Comparison of ENCODE assay signal across 19 cellular contexts in the genomic region with DNA sequence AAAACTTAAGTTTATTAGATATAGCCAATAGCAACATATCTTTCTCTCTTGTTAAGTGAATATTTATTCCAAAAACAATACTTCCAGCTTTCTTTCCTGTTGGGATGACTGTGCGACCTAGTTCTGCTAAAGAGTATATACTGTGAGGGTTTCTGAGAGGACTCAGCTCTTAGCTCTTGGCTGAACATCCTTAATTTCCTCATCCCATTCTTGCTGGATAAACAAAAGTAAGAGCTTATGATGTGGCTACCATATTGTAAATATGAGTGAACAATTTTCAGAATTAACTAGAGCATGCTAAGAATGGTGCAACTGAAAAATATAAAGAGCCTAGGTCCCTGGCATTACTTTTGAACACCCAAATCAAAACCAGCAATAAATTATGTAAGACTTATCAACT.
DNase-seq lines count a peak whose midpoint lies in the region; ATAC-seq and TF ChIP-seq lines count a peak whose summit lies in the region.
"Had no signal": no experiment of that assay in that cellular context is flagged by ENCODE, and none has a peak within 500 bp of the region (broad histone marks: within the 10 kb centered on the region; RNA-seq: fewer than 3 reads in every experiment).

No MANE protein-coding gene starts in this region.

- H3K4me3 ChIP-seq in adipocyte (ENCODE audit: low read length) (peak overlapping the region; percentile 55), fibroblast of mammary gland (ENCODE audit: control insufficient read depth, low read depth, low read length) (no peak overlapping the region), mesenchymal stem cell (ENCODE audit: insufficient read depth in 1 of 2, low read depth in 1 of 2, low read length in 2 of 2) (no peak overlapping the region), coronary artery (no peak overlapping the region)
- H3K4me3 ChIP-seq: A549; BLaER1 treated with 17β-estradiol and CSF1 and Interleukin-3, amounts not matched to agents 10 nM and 100 nM had no signal

- no peak overlapping the region for H3K4ac ChIP-seq in mesenchymal stem cell (ENCODE audit: low read depth in 1 of 2, low read length in 2 of 2)

- H3K27ac Mint-ChIP-seq in chondrocyte (ENCODE audit: unreplicated experiment): no peak overlapping the region
- H3K27ac Mint-ChIP-seq: B cell; CD8-positive, alpha-beta T cell; HFFc6; IgD-negative memory B cell had no signal

- no peaks in the 10 kb centered on the region for H3K36me3 ChIP-seq in adipocyte (ENCODE audit: control insufficient read depth, insufficient read depth, low read length, severe bottlenecking)
- no peaks in the 10 kb centered on the region for H3K36me3 ChIP-seq in mesenchymal stem cell (ENCODE audit: control insufficient read depth in 1 of 2, insufficient read depth in 2 of 2, low read depth in 1 of 2, low read length in 2 of 2)
- H3K36me3 ChIP-seq: BLaER1 treated with 17β-estradiol and CSF1 and Interleukin-3, amounts not matched to agents 10 nM and 100 nM had no signal

- no peak overlapping the region for H4K8ac ChIP-seq in mesenchymal stem cell (ENCODE audit: low read length)

- TF ChIP-seq CTCF in AG09319 (IDR thresholded peaks at IDR 0.05; ENCODE audit: low read depth, low read length) (no peak), fibroblast of mammary gland (conservative IDR thresholded peaks at IDR 0.05; ENCODE audit: control insufficient read depth, insufficient read depth, low read depth, low read length) (no peak), chondrocyte (IDR thresholded peaks at IDR 0.05) (no peak), coronary artery (IDR thresholded peaks at IDR 0.05) (no peak)

- H2BK120ac ChIP-seq in mesenchymal stem cell (ENCODE audit: low read depth, low read length): no peak overlapping the region

- no peaks in the 10 kb centered on the region for H3K79me1 ChIP-seq in mesenchymal stem cell (replicated peaks; ENCODE audit: low read length, poor library complexity, severe bottlenecking)

- no peak overlapping the region for H2AK5ac ChIP-seq in mesenchymal stem cell (ENCODE audit: low read length, severe bottlenecking)

- H2AFZ ChIP-seq in mesenchymal stem cell (ENCODE audit: low read depth, low read length): no peak overlapping the region

- no peak overlapping the region for H3K4me2 ChIP-seq in mesenchymal stem cell (ENCODE audit: low read length, poor library complexity, severe bottlenecking)
- H3K4me2 ChIP-seq: A549; BLaER1 treated with 17β-estradiol and CSF1 and Interleukin-3, amounts not matched to agents 10 nM and 100 nM had no signal

- ATAC-seq in GM18858 (IDR thresholded peaks at IDR 0.05; ENCODE audit: unreplicated experiment): no peak
- ATAC-seq: A549; CD8-positive, alpha-beta T cell; HCT116 had no signal

- H3K9me3 Mint-ChIP-seq in chondrocyte (ENCODE audit: low read depth): peaks cover 4% of the 10 kb centered on the region
- H3K9me3 Mint-ChIP-seq: HFFc6 had no signal

- no peaks in the 10 kb centered on the region for H3K27me3 ChIP-seq in adipocyte (replicated peaks; ENCODE audit: control insufficient read depth, insufficient read depth, low read length)
- H3K27me3 ChIP-seq in mesenchymal stem cell (ENCODE audit: control insufficient read depth in 1 of 2, insufficient read depth in 1 of 2, low read length in 2 of 2): no peaks in the 10 kb centered on the region
- H3K27me3 ChIP-seq: BLaER1 treated with 17β-estradiol and CSF1 and Interleukin-3, amounts not matched to agents 10 nM and 100 nM had no signal

- DNase-seq in AG09319 (ENCODE audit: extremely low read depth, low read depth) (peak; percentile 7), adipocyte (ENCODE audit: low read depth) (peak; percentile 55), fibroblast of mammary gland (ENCODE audit: low read depth) (peak; percentile 2), mesenchymal stem cell (peak; percentile 24), chondrocyte (ENCODE audit: low spot score) (no peak), cerebellar nuclear complex (lab: John Stamatoyannopoulos, UW) (no peak), coronary artery (ENCODE audit: low spot score) (no peak)
- DNase-seq: Calu3; CD8-positive, alpha-beta T cell; DMS79 treated with DMSO at 0.1 percent for 48 hours; GF-D8 had no signal

- no peak overlapping the region for H2BK15ac ChIP-seq in mesenchymal stem cell (ENCODE audit: low read depth, poor library complexity, severe bottlenecking)

- H3K14ac ChIP-seq in mesenchymal stem cell (ENCODE audit: low read length in 2 of 2): no peak overlapping the region

- H3K36me3 Mint-ChIP-seq in chondrocyte (ENCODE audit: low read depth): no peaks in the 10 kb centered on the region
- H3K36me3 Mint-ChIP-seq: CD8-positive, alpha-beta T cell; IgD-negative memory B cell had no signal

- H3K23ac ChIP-seq in mesenchymal stem cell (ENCODE audit: low read length in 2 of 2): no peak overlapping the region

- WGBS in mesenchymal stem cell: no CpG with 5 or more reads among the region's 1 CpG

- H2BK5ac ChIP-seq in mesenchymal stem cell (ENCODE audit: low read depth, low read length, poor library complexity, severe bottlenecking): no peak overlapping the region

- no peak overlapping the region for H4K91ac ChIP-seq in mesenchymal stem cell (ENCODE audit: low read length)

- no peak overlapping the region for H3K27ac ChIP-seq in mesenchymal stem cell (ENCODE audit: low read length, poor library complexity, severe bottlenecking)
- no peak overlapping the region for H3K27ac ChIP-seq in coronary artery
- H3K27ac ChIP-seq: 22Rv1; A549; BLaER1 treated with 17β-estradiol and CSF1 and Interleukin-3, amounts not matched to agents 10 nM and 100 nM had no signal

- H3K9ac ChIP-seq in adipocyte (ENCODE audit: low read length): peak overlapping the region; percentile 24
- no peak overlapping the region for H3K9ac ChIP-seq in mesenchymal stem cell (ENCODE audit: low read length)
- H3K9ac ChIP-seq: BLaER1 treated with 17β-estradiol and CSF1 and Interleukin-3, amounts not matched to agents 10 nM and 100 nM had no signal

- no peaks in the 10 kb centered on the region for H3K4me1 Mint-ChIP-seq in chondrocyte (ENCODE audit: low read depth)
- H3K4me1 Mint-ChIP-seq: B cell, IgD-negative memory B cell had no signal

- no peak overlapping the region for H3K18ac ChIP-seq in mesenchymal stem cell (ENCODE audit: low read depth in 1 of 2, low read length in 2 of 2)

- H3K9me3 ChIP-seq in adipocyte (ENCODE audit: control insufficient read depth, low read length) (no peaks in the 10 kb centered on the region), mesenchymal stem cell (ENCODE audit: control insufficient read depth, low read length) (no peaks in the 10 kb centered on the region)
- H3K9me3 ChIP-seq: A549; BLaER1 treated with 17β-estradiol and CSF1 and Interleukin-3, amounts not matched to agents 10 nM and 100 nM had no signal

- H3K27me3 Mint-ChIP-seq in chondrocyte (ENCODE audit: low read depth): peaks cover 11% of the 10 kb centered on the region
- H3K27me3 Mint-ChIP-seq: B cell, IgD-negative memory B cell had no signal

- H3K4me1 ChIP-seq in adipocyte (ENCODE audit: control insufficient read depth, insufficient read depth, low read length) (peaks cover 26% of the 10 kb centered on the region), mesenchymal stem cell (ENCODE audit: control insufficient read depth, insufficient read depth, low read depth, low read length) (no peaks in the 10 kb centered on the region)
- H3K4me1 ChIP-seq: A549; BLaER1 treated with 17β-estradiol and CSF1 and Interleukin-3, amounts not matched to agents 10 nM and 100 nM had no signal

- no peak overlapping the region for H2BK12ac ChIP-seq in mesenchymal stem cell (ENCODE audit: low read length in 2 of 2)

- no peak overlapping the region for H3K4me3 Mint-ChIP-seq in chondrocyte (ENCODE audit: unreplicated experiment)
- H3K4me3 Mint-ChIP-seq: B cell; CD8-positive, alpha-beta T cell; HFFc6; IgD-negative memory B cell had no signal

Comparison
In these comparisons a context has a peak if more than half of its experiments do, and no peak if none do; other contexts are left out.
1. DNase-seq: peak in AG09319 (single experiment), adipocyte (single experiment), fibroblast of mammary gland (single experiment) and mesenchymal stem cell (single experiment); none in chondrocyte (single experiment), cerebellar nuclear complex (0 of 2) and coronary artery (single experiment).